In the genomic region with DNA sequence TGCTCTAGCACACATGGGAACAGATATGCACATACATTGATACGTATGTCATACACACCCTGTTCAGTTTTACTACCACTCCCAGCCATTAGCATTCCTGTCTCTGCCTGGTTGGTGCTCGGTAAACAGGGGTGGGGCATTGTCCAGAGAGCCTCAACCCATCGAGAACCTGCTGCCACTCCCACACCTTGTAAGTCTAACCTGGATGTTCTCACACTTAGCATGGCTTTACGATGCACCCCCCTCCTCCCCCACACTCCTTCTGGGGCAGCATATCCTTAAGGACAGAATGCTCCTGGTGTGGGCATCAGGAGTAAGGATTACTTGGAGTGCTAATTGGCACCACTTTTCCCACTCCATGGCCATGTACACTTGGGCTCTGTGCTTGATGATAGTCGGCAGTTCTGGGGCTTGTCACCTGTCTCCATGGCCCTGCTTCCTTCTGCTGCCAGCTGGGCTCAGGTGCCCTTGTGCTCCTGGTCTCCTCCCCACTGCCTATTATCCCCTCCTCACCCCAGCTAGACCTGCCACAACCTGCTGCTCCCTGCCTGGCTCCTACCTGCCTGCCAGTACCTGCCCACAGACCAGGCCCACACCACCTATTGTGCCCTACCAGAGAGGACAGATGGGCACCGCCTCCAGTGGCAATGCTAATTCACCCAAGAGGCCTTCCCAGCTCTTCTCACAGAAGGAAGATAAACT, we compare ENCODE assay signal across 1 cellular context.
TF ChIP-seq lines count a peak whose summit lies in the region.

No MANE protein-coding gene starts in this region.

TF ChIP-seq in IMR-90, 13 proteins besides CTCF, POLR2A, EP300 and RAD21:
- no peak for TF ChIP-seq BHLHE40 (IDR thresholded peaks at IDR 0.05; ENCODE audit: low read depth, low read length)
- TF ChIP-seq CHD1 (IDR thresholded peaks at IDR 0.05; ENCODE audit: low read depth, low read length) = no peak
